In the genomic region with DNA sequence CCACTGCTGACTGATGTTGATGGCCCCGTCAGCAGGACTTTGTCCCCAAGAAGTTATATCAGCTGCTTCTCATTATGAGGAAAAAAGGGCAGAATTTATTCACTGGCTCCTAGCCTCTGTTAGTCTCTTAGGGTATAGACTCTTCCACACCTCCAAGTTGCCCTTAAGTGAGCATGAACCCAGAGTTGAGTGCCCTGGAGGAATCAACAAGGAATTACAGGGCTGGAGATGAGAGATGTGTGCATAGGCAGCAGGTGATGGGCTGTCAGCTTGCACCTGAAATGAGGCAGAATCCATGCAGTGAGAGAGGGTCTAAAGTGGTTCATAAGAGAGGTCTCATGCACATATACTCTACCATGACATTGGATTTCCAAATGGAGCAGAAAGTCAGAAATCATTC, we compare ENCODE assay signal across 31 cellular contexts.
"Had no signal": no experiment of that assay in that cellular context is flagged by ENCODE, and none has a peak within 500 bp of the region (broad histone marks: within the 10 kb centered on the region; RNA-seq: fewer than 3 reads in every experiment).

No MANE protein-coding gene starts in this region.

- H3K36me3 ChIP-seq: ascending aorta had no signal

- H3K9ac ChIP-seq: KMS-11 had no signal

- H3K4me2 ChIP-seq: KMS-11 had no signal

- ATAC-seq: activated CD8-positive, alpha-beta T cell treated with anti-CD3 and anti-CD28 coated beads for 36 hours; PC-3 had no signal

- H3K27ac ChIP-seq: ascending aorta, KMS-11, VCaP had no signal

- H3K27ac Mint-ChIP-seq: activated CD4-positive, alpha-beta T cell treated with anti-CD3 and anti-CD28 coated beads, Interleukin-2, amount 10 ng/mL, durations not matched to agents 24 days and 14 days; activated CD8-positive, alpha-beta T cell treated with anti-CD3 and anti-CD28 coated beads for 36 hours; activated naive CD4-positive, alpha-beta T cell treated with anti-CD3 and anti-CD28 coated beads, Interleukin-2, amount 50 U/mL, for 24 hours; activated naive CD8-positive, alpha-beta T cell treated with anti-CD3 and anti-CD28 coated beads, Interleukin-2, amount 10 ng/mL, durations not matched to agents 7 days and 5 days; activated T-cell treated with anti-CD3 and anti-CD28 coated beads, Interleukin-2, amount 50 U/mL, for 24 hours; activated T-helper 2 cell treated with anti-CD3 and anti-CD28 coated beads, Interferon-gamma antibody, Interleukin-2, Interleukin-4, amounts not matched to agents 10 μg/mL and 5 μg/mL and 100 μg/mL, durations not matched to agents 14 hours and 24 hours and 36 hours had no signal

- H3K4me3 Mint-ChIP-seq: activated CD4-positive, alpha-beta T cell treated with anti-CD3 and anti-CD28 coated beads, Interleukin-2, amount 10 ng/mL, durations not matched to agents 24 days and 14 days; activated CD8-positive, alpha-beta T cell treated with anti-CD3 and anti-CD28 coated beads for 36 hours; activated naive CD4-positive, alpha-beta T cell treated with anti-CD3 and anti-CD28 coated beads, Interleukin-2, amount 50 U/mL, for 24 hours; activated naive CD8-positive, alpha-beta T cell treated with anti-CD3 and anti-CD28 coated beads, Interleukin-2, amount 10 ng/mL, durations not matched to agents 7 days and 5 days; activated T-cell treated with anti-CD3 and anti-CD28 coated beads, Interleukin-2, amount 50 U/mL, for 24 hours had no signal

- DNase-seq: activated CD4-positive, alpha-beta T cell treated with anti-CD3 and anti-CD28 coated beads, Interleukin-2, amount 10 ng/mL, durations not matched to agents 24 days and 14 days; activated CD4-positive, alpha-beta T cell treated with anti-CD3 and anti-CD28 coated beads, Interleukin-2, amount 50 U/mL, for 4 hours; activated CD8-positive, alpha-beta T cell treated with anti-CD3 and anti-CD28 coated beads for 36 hours; activated gamma-delta T cell; activated naive CD4-positive, alpha-beta T cell treated with Interleukin-2 at 50 U/mL for 16 hours; activated naive CD8-positive, alpha-beta T cell treated with anti-CD3 and anti-CD28 coated beads, Interleukin-2, amount 10 ng/mL, durations not matched to agents 7 days and 5 days; activated T-cell treated with anti-CD3 and anti-CD28 coated beads, Interleukin-2, amount 50 U/mL, for 24 hours; amygdala; cerebellar nuclear complex; MM.1S; MV-4-11; NCI-H1092; NCI-H1436 treated with DMSO at 0.1 percent for 48 hours; NCI-H1694 treated with DMSO at 0.1 percent for 48 hours; NCI-H2029; NCI-H345; NCI-H510A; NCI-H526; NCI-H748 treated with DMSO at 0.1 percent for 48 hours; NK-92 treated with Interleukin-12 subunit alpha and Interleukin-12 subunit beta, amount 100 ng/mL, for 24 hours; PC-3; Right ventricle myocardium superior; SW 1271; T-helper 1 cell; T-helper 2 cell; T-helper 9 cell had no signal

- H3K27me3 ChIP-seq: ascending aorta had no signal

- H3K4me1 Mint-ChIP-seq: activated CD4-positive, alpha-beta T cell treated with anti-CD3 and anti-CD28 coated beads, Interleukin-2, amount 10 ng/mL, durations not matched to agents 24 days and 14 days; activated naive CD4-positive, alpha-beta T cell treated with anti-CD3 and anti-CD28 coated beads, Interleukin-2, amount 50 U/mL, for 24 hours; activated naive CD8-positive, alpha-beta T cell treated with anti-CD3 and anti-CD28 coated beads, Interleukin-2, amount 10 ng/mL, durations not matched to agents 7 days and 5 days had no signal

- H3K4me3 ChIP-seq: ascending aorta had no signal

- H3K27me3 Mint-ChIP-seq: activated T-cell treated with anti-CD3 and anti-CD28 coated beads, Interleukin-2, amount 50 U/mL, for 24 hours had no signal

- H3K9me3 ChIP-seq: ascending aorta had no signal

- H3K9me3 Mint-ChIP-seq: activated CD4-positive, alpha-beta T cell treated with anti-CD3 and anti-CD28 coated beads, Interleukin-2, amount 10 ng/mL, durations not matched to agents 24 days and 14 days; activated CD8-positive, alpha-beta T cell treated with anti-CD3 and anti-CD28 coated beads for 36 hours; activated naive CD4-positive, alpha-beta T cell treated with anti-CD3 and anti-CD28 coated beads, Interleukin-2, amount 50 U/mL, for 24 hours; activated naive CD8-positive, alpha-beta T cell treated with anti-CD3 and anti-CD28 coated beads, Interleukin-2, amount 10 ng/mL, durations not matched to agents 7 days and 5 days; activated T-cell treated with anti-CD3 and anti-CD28 coated beads, Interleukin-2, amount 50 U/mL, for 24 hours; activated T-helper 2 cell treated with anti-CD3 and anti-CD28 coated beads, Interferon-gamma antibody, Interleukin-2, Interleukin-4, amounts not matched to agents 10 μg/mL and 5 μg/mL and 100 μg/mL, durations not matched to agents 14 hours and 24 hours and 36 hours had no signal

- H3K36me3 Mint-ChIP-seq: activated naive CD4-positive, alpha-beta T cell treated with anti-CD3 and anti-CD28 coated beads, Interleukin-2, amount 50 U/mL, for 24 hours; activated naive CD8-positive, alpha-beta T cell treated with anti-CD3 and anti-CD28 coated beads, Interleukin-2, amount 10 ng/mL, durations not matched to agents 7 days and 5 days had no signal

- H3K4me1 ChIP-seq: ascending aorta had no signal
